1 cellular context compared by ENCODE assay signal in the genomic region with DNA sequence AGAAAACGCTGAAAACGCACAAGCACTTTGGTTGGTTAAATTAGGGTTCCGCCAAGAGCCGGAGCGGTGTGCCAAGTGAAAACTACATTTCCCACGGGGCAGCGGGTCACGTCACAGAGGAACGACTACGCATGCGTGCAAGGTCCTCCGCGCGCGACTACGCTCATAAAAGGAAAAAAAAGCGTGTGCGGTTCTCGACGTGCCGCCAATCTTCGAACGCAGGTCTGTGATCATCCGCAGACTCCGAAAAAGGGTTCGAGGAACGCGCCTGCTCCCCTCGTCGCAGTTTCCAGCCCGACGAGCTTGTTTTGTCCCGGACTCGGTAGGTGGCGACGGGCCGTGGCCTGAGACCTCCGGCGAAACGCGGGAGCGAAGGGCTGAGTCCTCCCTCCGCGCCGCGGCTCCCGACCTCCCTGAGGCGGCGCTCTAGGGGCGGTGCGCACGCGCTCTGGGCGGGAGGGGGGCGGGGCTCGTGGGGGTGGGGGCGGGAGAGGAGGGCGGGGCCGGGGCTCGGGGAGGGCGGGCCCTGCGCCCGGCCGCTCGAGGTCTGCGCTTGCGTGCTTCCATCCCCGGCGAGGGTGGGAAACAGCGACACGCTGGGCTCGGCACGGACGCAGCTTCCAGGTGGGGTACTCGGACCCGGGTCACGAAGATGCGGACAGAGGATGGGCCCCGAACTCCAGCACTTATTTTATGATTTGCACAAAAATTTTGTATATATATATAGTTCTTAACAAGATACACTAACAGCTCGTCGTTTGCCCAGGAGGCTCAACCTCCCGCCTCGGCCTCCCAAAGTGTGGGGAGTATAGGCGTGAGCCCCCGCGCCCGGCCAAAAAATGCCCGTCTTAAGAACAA.
A peak's percentile ranks its signal among the peaks of the same experiment; 100 is the strongest.
TF ChIP-seq lines count a peak whose summit lies in the region.

A gene (plus strand): TSS at position 145 of the 858 bp plus-strand sequence. CDS start 27,150 bp downstream, outside the sequence.

TF ChIP-seq in K562, 482 proteins besides CTCF, POLR2A, EP300 and RAD21 (continued from another document and continues in another):
- TF ChIP-seq, protein P1, sequence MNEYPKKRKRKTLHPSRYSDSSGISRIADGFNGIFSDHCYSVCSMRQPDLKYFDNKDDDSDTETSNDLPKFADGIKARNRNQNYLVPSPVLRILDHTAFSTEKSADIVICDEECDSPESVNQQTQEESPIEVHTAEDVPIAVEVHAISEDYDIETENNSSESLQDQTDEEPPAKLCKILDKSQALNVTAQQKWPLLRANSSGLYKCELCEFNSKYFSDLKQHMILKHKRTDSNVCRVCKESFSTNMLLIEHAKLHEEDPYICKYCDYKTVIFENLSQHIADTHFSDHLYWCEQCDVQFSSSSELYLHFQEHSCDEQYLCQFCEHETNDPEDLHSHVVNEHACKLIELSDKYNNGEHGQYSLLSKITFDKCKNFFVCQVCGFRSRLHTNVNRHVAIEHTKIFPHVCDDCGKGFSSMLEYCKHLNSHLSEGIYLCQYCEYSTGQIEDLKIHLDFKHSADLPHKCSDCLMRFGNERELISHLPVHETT (CRISPR knock-in tag; conservative IDR thresholded peaks at IDR 0.05 in 1 of 2, IDR thresholded peaks at IDR 0.05 in 1 of 2) = peak in 1 of 2 experiments; percentile 87; a peak in 1 of 4 replicates
- TF ChIP-seq SP1 (CRISPR knock-in tag; IDR thresholded peaks at IDR 0.05) = peak; percentile 87
- peak; percentile 88 for TF ChIP-seq MYC (IDR thresholded peaks at IDR 0.05; ENCODE audit: low read depth, low read length)
- no peak for TF ChIP-seq MYC (CRISPR knock-in tag; IDR thresholded peaks at IDR 0.05; ENCODE audit: borderline replicate concordance, low read depth)
- peak; percentile 95 for TF ChIP-seq EP400 (IDR thresholded peaks at IDR 0.05)
- TF ChIP-seq, protein P2, sequence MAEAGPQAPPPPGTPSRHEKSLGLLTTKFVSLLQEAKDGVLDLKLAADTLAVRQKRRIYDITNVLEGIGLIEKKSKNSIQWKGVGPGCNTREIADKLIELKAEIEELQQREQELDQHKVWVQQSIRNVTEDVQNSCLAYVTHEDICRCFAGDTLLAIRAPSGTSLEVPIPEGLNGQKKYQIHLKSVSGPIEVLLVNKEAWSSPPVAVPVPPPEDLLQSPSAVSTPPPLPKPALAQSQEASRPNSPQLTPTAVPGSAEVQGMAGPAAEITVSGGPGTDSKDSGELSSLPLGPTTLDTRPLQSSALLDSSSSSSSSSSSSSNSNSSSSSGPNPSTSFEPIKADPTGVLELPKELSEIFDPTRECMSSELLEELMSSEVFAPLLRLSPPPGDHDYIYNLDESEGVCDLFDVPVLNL (CRISPR knock-in tag; IDR thresholded peaks at IDR 0.05; ENCODE audit: low read depth) = 0 out of 2 replicates have a peak, but pooled peaks have one; percentile 65
- TF ChIP-seq NR2C1 (IDR thresholded peaks at IDR 0.05) = 0 out of 2 replicates have a peak, but pooled peaks have one; percentile 30
- TF ChIP-seq NR2C1 (tag; IDR thresholded peaks at IDR 0.05) = peak; percentile 40; the same call in 1 of the 2 replicates
- no peak for TF ChIP-seq ZNF408 (CRISPR knock-in tag; IDR thresholded peaks at IDR 0.05; ENCODE audit: low read depth)
- TF ChIP-seq GTF2E2 (tag; IDR thresholded peaks at IDR 0.05) = peak; percentile 65; the same call in 1 of the 2 replicates
- TF ChIP-seq SNIP1 (IDR thresholded peaks at IDR 0.05; ENCODE audit: low read depth) = peak; percentile 70; the same call in 1 of the 2 replicates
- no peak for TF ChIP-seq ZNF253 (CRISPR knock-in tag; conservative IDR thresholded peaks at IDR 0.05)
- TF ChIP-seq BCOR (IDR thresholded peaks at IDR 0.05) = no peak
- TF ChIP-seq TEAD2 (tag; IDR thresholded peaks at IDR 0.05) = no peak
- 0 out of 4 replicates have a peak, but pooled peaks of 1 of the 2 experiments have one; percentile 37 for TF ChIP-seq TBL1XR1 (IDR thresholded peaks at IDR 0.05; ENCODE audit: low read length in 2 of 2)
- TF ChIP-seq KLF6 (CRISPR knock-in tag; IDR thresholded peaks at IDR 0.05; ENCODE audit: borderline replicate concordance) = peak; percentile 38; the same call in 1 of the 2 replicates
- TF ChIP-seq, protein P3, sequence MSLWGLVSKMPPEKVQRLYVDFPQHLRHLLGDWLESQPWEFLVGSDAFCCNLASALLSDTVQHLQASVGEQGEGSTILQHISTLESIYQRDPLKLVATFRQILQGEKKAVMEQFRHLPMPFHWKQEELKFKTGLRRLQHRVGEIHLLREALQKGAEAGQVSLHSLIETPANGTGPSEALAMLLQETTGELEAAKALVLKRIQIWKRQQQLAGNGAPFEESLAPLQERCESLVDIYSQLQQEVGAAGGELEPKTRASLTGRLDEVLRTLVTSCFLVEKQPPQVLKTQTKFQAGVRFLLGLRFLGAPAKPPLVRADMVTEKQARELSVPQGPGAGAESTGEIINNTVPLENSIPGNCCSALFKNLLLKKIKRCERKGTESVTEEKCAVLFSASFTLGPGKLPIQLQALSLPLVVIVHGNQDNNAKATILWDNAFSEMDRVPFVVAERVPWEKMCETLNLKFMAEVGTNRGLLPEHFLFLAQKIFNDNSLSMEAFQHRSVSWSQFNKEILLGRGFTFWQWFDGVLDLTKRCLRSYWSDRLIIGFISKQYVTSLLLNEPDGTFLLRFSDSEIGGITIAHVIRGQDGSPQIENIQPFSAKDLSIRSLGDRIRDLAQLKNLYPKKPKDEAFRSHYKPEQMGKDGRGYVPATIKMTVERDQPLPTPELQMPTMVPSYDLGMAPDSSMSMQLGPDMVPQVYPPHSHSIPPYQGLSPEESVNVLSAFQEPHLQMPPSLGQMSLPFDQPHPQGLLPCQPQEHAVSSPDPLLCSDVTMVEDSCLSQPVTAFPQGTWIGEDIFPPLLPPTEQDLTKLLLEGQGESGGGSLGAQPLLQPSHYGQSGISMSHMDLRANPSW (CRISPR knock-in tag; IDR thresholded peaks at IDR 0.05) = peak; percentile 96
- no peak for TF ChIP-seq PHTF2 (CRISPR knock-in tag; IDR thresholded peaks at IDR 0.05)
- TF ChIP-seq CHD2 (IDR thresholded peaks at IDR 0.05; ENCODE audit: low read depth, low read length) = peak; percentile 41; the same call in 1 of the 2 replicates
- TF ChIP-seq LCOR (CRISPR knock-in tag; IDR thresholded peaks at IDR 0.05) = peak; percentile 56; the same call in 1 of the 2 replicates
- TF ChIP-seq FOSL1 (tag; conservative IDR thresholded peaks at IDR 0.05) = peak; percentile 29; the same call in 1 of the 2 replicates
- TF ChIP-seq, protein P4, sequence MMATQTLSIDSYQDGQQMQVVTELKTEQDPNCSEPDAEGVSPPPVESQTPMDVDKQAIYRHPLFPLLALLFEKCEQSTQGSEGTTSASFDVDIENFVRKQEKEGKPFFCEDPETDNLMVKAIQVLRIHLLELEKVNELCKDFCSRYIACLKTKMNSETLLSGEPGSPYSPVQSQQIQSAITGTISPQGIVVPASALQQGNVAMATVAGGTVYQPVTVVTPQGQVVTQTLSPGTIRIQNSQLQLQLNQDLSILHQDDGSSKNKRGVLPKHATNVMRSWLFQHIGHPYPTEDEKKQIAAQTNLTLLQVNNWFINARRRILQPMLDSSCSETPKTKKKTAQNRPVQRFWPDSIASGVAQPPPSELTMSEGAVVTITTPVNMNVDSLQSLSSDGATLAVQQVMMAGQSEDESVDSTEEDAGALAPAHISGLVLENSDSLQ (IDR thresholded peaks at IDR 0.05) = peak; percentile 52
- TF ChIP-seq KLF13 (tag; IDR thresholded peaks at IDR 0.05; ENCODE audit: borderline replicate concordance, low read depth) = 0 out of 2 replicates have a peak, but pooled peaks have one; percentile 62
- TF ChIP-seq ZBTB17 (CRISPR knock-in tag; IDR thresholded peaks at IDR 0.05) = peak; percentile 66; the same call in 1 of the 2 replicates
- 0 out of 2 replicates have a peak, but pooled peaks have one; percentile 27 for TF ChIP-seq TARDBP (IDR thresholded peaks at IDR 0.05)
- TF ChIP-seq HLTF (IDR thresholded peaks at IDR 0.05) = peak; percentile 69; the same call in 1 of the 2 replicates
- TF ChIP-seq CHD4 (IDR thresholded peaks at IDR 0.05; ENCODE audit: insufficient read depth, insufficient replicate concordance, low read depth, low read length, poor library complexity, severe bottlenecking) = no peak
- no peak for TF ChIP-seq TFAM (CRISPR knock-in tag; conservative IDR thresholded peaks at IDR 0.05)
- TF ChIP-seq, protein P5, sequence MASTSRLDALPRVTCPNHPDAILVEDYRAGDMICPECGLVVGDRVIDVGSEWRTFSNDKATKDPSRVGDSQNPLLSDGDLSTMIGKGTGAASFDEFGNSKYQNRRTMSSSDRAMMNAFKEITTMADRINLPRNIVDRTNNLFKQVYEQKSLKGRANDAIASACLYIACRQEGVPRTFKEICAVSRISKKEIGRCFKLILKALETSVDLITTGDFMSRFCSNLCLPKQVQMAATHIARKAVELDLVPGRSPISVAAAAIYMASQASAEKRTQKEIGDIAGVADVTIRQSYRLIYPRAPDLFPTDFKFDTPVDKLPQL (IDR thresholded peaks at IDR 0.05; ENCODE audit: extremely low read depth, insufficient read length) = no peak
- TF ChIP-seq POLR2G (IDR thresholded peaks at IDR 0.05; ENCODE audit: low read depth, low read length) = peak; percentile 98
- no peak for TF ChIP-seq SRSF3 (IDR thresholded peaks at IDR 0.05; ENCODE audit: insufficient read depth, low read length)
- peak; percentile 6; the same call in 1 of the 2 replicates for TF ChIP-seq ARID1B (IDR thresholded peaks at IDR 0.05)
- peak; percentile 87 to 94 for TF ChIP-seq MAZ (CRISPR knock-in tag; conservative IDR thresholded peaks at IDR 0.05 in 1 of 2, IDR thresholded peaks at IDR 0.05 in 1 of 2)
- TF ChIP-seq, protein P6, sequence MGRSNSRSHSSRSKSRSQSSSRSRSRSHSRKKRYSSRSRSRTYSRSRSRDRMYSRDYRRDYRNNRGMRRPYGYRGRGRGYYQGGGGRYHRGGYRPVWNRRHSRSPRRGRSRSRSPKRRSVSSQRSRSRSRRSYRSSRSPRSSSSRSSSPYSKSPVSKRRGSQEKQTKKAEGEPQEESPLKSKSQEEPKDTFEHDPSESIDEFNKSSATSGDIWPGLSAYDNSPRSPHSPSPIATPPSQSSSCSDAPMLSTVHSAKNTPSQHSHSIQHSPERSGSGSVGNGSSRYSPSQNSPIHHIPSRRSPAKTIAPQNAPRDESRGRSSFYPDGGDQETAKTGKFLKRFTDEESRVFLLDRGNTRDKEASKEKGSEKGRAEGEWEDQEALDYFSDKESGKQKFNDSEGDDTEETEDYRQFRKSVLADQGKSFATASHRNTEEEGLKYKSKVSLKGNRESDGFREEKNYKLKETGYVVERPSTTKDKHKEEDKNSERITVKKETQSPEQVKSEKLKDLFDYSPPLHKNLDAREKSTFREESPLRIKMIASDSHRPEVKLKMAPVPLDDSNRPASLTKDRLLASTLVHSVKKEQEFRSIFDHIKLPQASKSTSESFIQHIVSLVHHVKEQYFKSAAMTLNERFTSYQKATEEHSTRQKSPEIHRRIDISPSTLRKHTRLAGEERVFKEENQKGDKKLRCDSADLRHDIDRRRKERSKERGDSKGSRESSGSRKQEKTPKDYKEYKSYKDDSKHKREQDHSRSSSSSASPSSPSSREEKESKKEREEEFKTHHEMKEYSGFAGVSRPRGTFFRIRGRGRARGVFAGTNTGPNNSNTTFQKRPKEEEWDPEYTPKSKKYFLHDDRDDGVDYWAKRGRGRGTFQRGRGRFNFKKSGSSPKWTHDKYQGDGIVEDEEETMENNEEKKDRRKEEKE (IDR thresholded peaks at IDR 0.05; ENCODE audit: borderline replicate concordance in 1 of 2, control insufficient read depth in 1 of 2, low read depth in 2 of 2, low read length in 1 of 2) = no peak
- TF ChIP-seq RBFOX2 (IDR thresholded peaks at IDR 0.05; ENCODE audit: low read depth, low read length) = peak; percentile 96
- 0 out of 2 replicates have a peak, but pooled peaks have one; percentile 26 for TF ChIP-seq NFE2 (IDR thresholded peaks at IDR 0.05; ENCODE audit: low read depth)
- peak; percentile 91 to 93 for TF ChIP-seq NRF1 (conservative IDR thresholded peaks at IDR 0.05 in 1 of 2, IDR thresholded peaks at IDR 0.05 in 1 of 2)
- peak; percentile 80 for TF ChIP-seq RBBP5 (IDR thresholded peaks at IDR 0.05; ENCODE audit: borderline replicate concordance, insufficient read depth, low read length, poor library complexity, severe bottlenecking)
- peak; percentile 97 for TF ChIP-seq CREM (IDR thresholded peaks at IDR 0.05; ENCODE audit: low read depth)
- TF ChIP-seq, protein P7, sequence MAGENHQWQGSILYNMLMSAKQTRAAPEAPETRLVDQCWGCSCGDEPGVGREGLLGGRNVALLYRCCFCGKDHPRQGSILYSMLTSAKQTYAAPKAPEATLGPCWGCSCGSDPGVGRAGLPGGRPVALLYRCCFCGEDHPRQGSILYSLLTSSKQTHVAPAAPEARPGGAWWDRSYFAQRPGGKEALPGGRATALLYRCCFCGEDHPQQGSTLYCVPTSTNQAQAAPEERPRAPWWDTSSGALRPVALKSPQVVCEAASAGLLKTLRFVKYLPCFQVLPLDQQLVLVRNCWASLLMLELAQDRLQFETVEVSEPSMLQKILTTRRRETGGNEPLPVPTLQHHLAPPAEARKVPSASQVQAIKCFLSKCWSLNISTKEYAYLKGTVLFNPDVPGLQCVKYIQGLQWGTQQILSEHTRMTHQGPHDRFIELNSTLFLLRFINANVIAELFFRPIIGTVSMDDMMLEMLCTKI (IDR thresholded peaks at IDR 0.05; ENCODE audit: partially characterized antibody) = no peak
- peak; percentile 88 for TF ChIP-seq RB1 (IDR thresholded peaks at IDR 0.05; ENCODE audit: low read depth)
- TF ChIP-seq, protein P8, sequence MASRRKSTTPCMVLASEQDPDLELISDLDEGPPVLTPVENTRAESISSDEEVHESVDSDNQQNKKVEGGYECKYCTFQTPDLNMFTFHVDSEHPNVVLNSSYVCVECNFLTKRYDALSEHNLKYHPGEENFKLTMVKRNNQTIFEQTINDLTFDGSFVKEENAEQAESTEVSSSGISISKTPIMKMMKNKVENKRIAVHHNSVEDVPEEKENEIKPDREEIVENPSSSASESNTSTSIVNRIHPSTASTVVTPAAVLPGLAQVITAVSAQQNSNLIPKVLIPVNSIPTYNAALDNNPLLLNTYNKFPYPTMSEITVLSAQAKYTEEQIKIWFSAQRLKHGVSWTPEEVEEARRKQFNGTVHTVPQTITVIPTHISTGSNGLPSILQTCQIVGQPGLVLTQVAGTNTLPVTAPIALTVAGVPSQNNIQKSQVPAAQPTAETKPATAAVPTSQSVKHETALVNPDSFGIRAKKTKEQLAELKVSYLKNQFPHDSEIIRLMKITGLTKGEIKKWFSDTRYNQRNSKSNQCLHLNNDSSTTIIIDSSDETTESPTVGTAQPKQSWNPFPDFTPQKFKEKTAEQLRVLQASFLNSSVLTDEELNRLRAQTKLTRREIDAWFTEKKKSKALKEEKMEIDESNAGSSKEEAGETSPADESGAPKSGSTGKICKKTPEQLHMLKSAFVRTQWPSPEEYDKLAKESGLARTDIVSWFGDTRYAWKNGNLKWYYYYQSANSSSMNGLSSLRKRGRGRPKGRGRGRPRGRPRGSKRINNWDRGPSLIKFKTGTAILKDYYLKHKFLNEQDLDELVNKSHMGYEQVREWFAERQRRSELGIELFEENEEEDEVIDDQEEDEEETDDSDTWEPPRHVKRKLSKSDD (conservative IDR thresholded peaks at IDR 0.05; ENCODE audit: low read length) = peak; percentile 44; the same call in 1 of the 2 replicates
